Comparison of ENCODE assay signal across 16 cellular contexts in genomic region chr2:120930236-120930635, GRCh38.
DNase-seq lines count a peak whose midpoint lies in the region; FAIRE-seq and TF ChIP-seq lines count a peak whose summit lies in the region.
"Had no signal": no experiment of that assay in that cellular context is flagged by ENCODE, and none has a peak within 500 bp of the region (broad histone marks: within the 10 kb centered on the region; RNA-seq: fewer than 3 reads in every experiment).

No MANE protein-coding gene starts in this region.

- H3K79me1 ChIP-seq in mesenchymal stem cell (replicated peaks; ENCODE audit: low read length, poor library complexity, severe bottlenecking): peaks cover 25% of the 10 kb centered on the region

- peaks cover 46% of the 10 kb centered on the region for H3K79me2 ChIP-seq in GM23248 (ENCODE audit: insufficient read depth)
- peaks cover 44% of the 10 kb centered on the region for H3K79me2 ChIP-seq in astrocyte (ENCODE audit: insufficient read depth, low read length)
- peaks cover 21% of the 10 kb centered on the region for H3K79me2 ChIP-seq in smooth muscle cell (ENCODE audit: low read depth)

- peak overlapping the region; percentile 78 for H2AK5ac ChIP-seq in mesenchymal stem cell (ENCODE audit: low read length, severe bottlenecking)

- no peak overlapping the region for H4K8ac ChIP-seq in mesenchymal stem cell (ENCODE audit: low read length)

- TF ChIP-seq CTCF in astrocyte (IDR thresholded peaks at IDR 0.05; ENCODE audit: insufficient read depth, low read depth, low read length) (no peak), smooth muscle cell (IDR thresholded peaks at IDR 0.05; ENCODE audit: borderline replicate concordance, insufficient read depth, poor library complexity, severe bottlenecking) (no peak)

- no peak overlapping the region for H3K4me3 ChIP-seq in GM23248
- no peak overlapping the region for H3K4me3 ChIP-seq in astrocyte (ENCODE audit: insufficient read depth, low read depth, low read length)
- no peak overlapping the region for H3K4me3 ChIP-seq in mesenchymal stem cell (ENCODE audit: insufficient read depth in 1 of 2, low read depth in 1 of 2, low read length in 2 of 2)
- no peak overlapping the region for H3K4me3 ChIP-seq in smooth muscle cell
- H3K4me3 ChIP-seq: BLaER1 had no signal

- peaks cover 10% of the 10 kb centered on the region for H3K9me3 Mint-ChIP-seq in astrocyte (ENCODE audit: unreplicated experiment)

- no peak overlapping the region for H2BK12ac ChIP-seq in mesenchymal stem cell (ENCODE audit: low read length in 2 of 2)

- H3K4me1 ChIP-seq in GM23248 (ENCODE audit: insufficient read depth): peaks cover 40% of the 10 kb centered on the region
- peaks cover 66% of the 10 kb centered on the region for H3K4me1 ChIP-seq in astrocyte (ENCODE audit: insufficient read depth, low read length)
- peaks cover 41% of the 10 kb centered on the region for H3K4me1 ChIP-seq in mesenchymal stem cell (ENCODE audit: control insufficient read depth, insufficient read depth, low read depth, low read length)
- peaks cover 20% of the 10 kb centered on the region for H3K4me1 ChIP-seq in smooth muscle cell (ENCODE audit: low read depth)

- H3K27me3 ChIP-seq in GM23248 (replicated peaks; ENCODE audit: insufficient read depth): no peaks in the 10 kb centered on the region
- H3K27me3 ChIP-seq in astrocyte (ENCODE audit: insufficient read depth, low read length): no peaks in the 10 kb centered on the region
- no peaks in the 10 kb centered on the region for H3K27me3 ChIP-seq in mesenchymal stem cell (ENCODE audit: control insufficient read depth in 1 of 2, insufficient read depth in 1 of 2, low read length in 2 of 2)
- H3K27me3 ChIP-seq in smooth muscle cell (ENCODE audit: low read depth): no peaks in the 10 kb centered on the region
- H3K27me3 ChIP-seq: BLaER1 had no signal

- peak overlapping the region; percentile 75 for H3K27ac Mint-ChIP-seq in astrocyte (ENCODE audit: unreplicated experiment)
- H3K27ac Mint-ChIP-seq: CD8-positive, alpha-beta memory T cell; H9 had no signal

- H2BK5ac ChIP-seq in mesenchymal stem cell (ENCODE audit: low read depth, low read length, poor library complexity, severe bottlenecking): no peak overlapping the region

- in situ Hi-C loops in GM23248 (cut with MboI): no loop called here

- H3K36me3 Mint-ChIP-seq in astrocyte (ENCODE audit: low read depth, unreplicated experiment): peaks cover 18% of the 10 kb centered on the region
- H3K36me3 Mint-ChIP-seq: CD8-positive, alpha-beta memory T cell had no signal

- no peaks in the 10 kb centered on the region for H4K20me1 ChIP-seq in GM23248 (ENCODE audit: insufficient read depth)
- H4K20me1 ChIP-seq in astrocyte (ENCODE audit: insufficient read depth, low read length): no peaks in the 10 kb centered on the region
- no peaks in the 10 kb centered on the region for H4K20me1 ChIP-seq in smooth muscle cell (ENCODE audit: low read depth)
- H4K20me1 ChIP-seq: BLaER1 had no signal

- peak overlapping the region in 1 of 2 experiments; percentile 6 for H3K18ac ChIP-seq in mesenchymal stem cell (ENCODE audit: low read depth in 1 of 2, low read length in 2 of 2)

- H3K27ac ChIP-seq in GM23248 (peak overlapping the region; percentile 22; the same call in 1 of the 2 replicates), astrocyte (ENCODE audit: low read depth, low read length) (peak overlapping the region; percentile 86), mesenchymal stem cell (ENCODE audit: low read length, poor library complexity, severe bottlenecking) (peak overlapping the region; percentile 65), smooth muscle cell (ENCODE audit: low read depth) (peak overlapping the region; percentile 99)
- H3K27ac ChIP-seq: BLaER1, HL-60 had no signal

- peak overlapping the region; percentile 20 for H3K4me3 Mint-ChIP-seq in astrocyte (ENCODE audit: unreplicated experiment)
- H3K4me3 Mint-ChIP-seq: CD8-positive, alpha-beta memory T cell; H9 had no signal

- H3K14ac ChIP-seq in mesenchymal stem cell (ENCODE audit: low read length in 2 of 2): no peak overlapping the region

- H3K4me2 ChIP-seq in GM23248 (ENCODE audit: unreplicated experiment) (no peak overlapping the region), astrocyte (ENCODE audit: low read length) (peak overlapping the region; percentile 63), mesenchymal stem cell (ENCODE audit: low read length, poor library complexity, severe bottlenecking) (no peak overlapping the region), smooth muscle cell (peak overlapping the region; percentile 38)
- H3K4me2 ChIP-seq: BLaER1 had no signal

- peaks cover 47% of the 10 kb centered on the region for H3K4me1 Mint-ChIP-seq in astrocyte (ENCODE audit: low read depth, unreplicated experiment)
- H3K4me1 Mint-ChIP-seq: CD8-positive, alpha-beta memory T cell had no signal

- no peaks in the 10 kb centered on the region for H3K9me2 ChIP-seq in GM23248 (ENCODE audit: insufficient read depth)

- no peaks in the 10 kb centered on the region for H3K9me3 ChIP-seq in GM23248 (ENCODE audit: low read depth)
- H3K9me3 ChIP-seq in astrocyte (ENCODE audit: insufficient read depth, low read depth, low read length): no peaks in the 10 kb centered on the region
- H3K9me3 ChIP-seq in mesenchymal stem cell (ENCODE audit: control insufficient read depth, low read length): no peaks in the 10 kb centered on the region
- no peaks in the 10 kb centered on the region for H3K9me3 ChIP-seq in smooth muscle cell (replicated peaks; ENCODE audit: low read depth)

- H3K36me3 ChIP-seq in GM23248 (ENCODE audit: low read depth) (peaks cover 6% of the 10 kb centered on the region; the same call in 1 of the 2 replicates), astrocyte (ENCODE audit: insufficient read depth, low read length) (peaks cover 6% of the 10 kb centered on the region), mesenchymal stem cell (ENCODE audit: control insufficient read depth in 1 of 2, insufficient read depth in 2 of 2, low read depth in 1 of 2, low read length in 2 of 2) (peaks cover 7 to 24% of the 10 kb centered on the region in 2 experiments), smooth muscle cell (ENCODE audit: low read depth) (no peaks in the 10 kb centered on the region)
- H3K36me3 ChIP-seq: BLaER1 had no signal

- DNase-seq in GM23248 (peak; percentile 36), astrocyte (ENCODE audit: low read depth) (peak; percentile 77), mesenchymal stem cell (no peak), smooth muscle cell (lab: John Stamatoyannopoulos, UW; ENCODE audit: unreplicated experiment) (no peak), AG20443 (ENCODE audit: low spot score) (no peak), HPDE6-E6E7 (ENCODE audit: extremely low spot score) (no peak), GOT3 (lab: John Stamatoyannopoulos, UW) (no peak)
- DNase-seq: AML-193; Caco-2; CD8-positive, alpha-beta memory T cell; DMS53; H9; KBM-7 had no signal

- H3F3A ChIP-seq in GM23248 (ENCODE audit: insufficient read depth) (peaks cover 10% of the 10 kb centered on the region), smooth muscle cell (ENCODE audit: low read depth) (peaks cover 7% of the 10 kb centered on the region)

- 92 to 93% methylated on average over 10 of the region's 10 CpGs for WGBS in GM23248 (ENCODE audit: low coverage in 1 of 2, low lambda C conversion rate in 2 of 2, missing lambda C conversion rate in 2 of 2), 2 experiments
- WGBS in mesenchymal stem cell: 92% methylated on average over 10 of the region's 10 CpGs
- WGBS in smooth muscle cell (ENCODE audit: low lambda C conversion rate): 65% methylated on average over 10 of the region's 10 CpGs

- FAIRE-seq in astrocyte (lab: Jason Lieb, UNC): no peak
- FAIRE-seq: A204.1 had no signal

- no peak overlapping the region for H2BK15ac ChIP-seq in mesenchymal stem cell (ENCODE audit: low read depth, poor library complexity, severe bottlenecking)

- no peak overlapping the region for H4K91ac ChIP-seq in mesenchymal stem cell (ENCODE audit: low read length)

- no peak overlapping the region for H2BK120ac ChIP-seq in mesenchymal stem cell (ENCODE audit: low read depth, low read length)

- H2AFZ ChIP-seq in GM23248: no peak overlapping the region
- no peak overlapping the region for H2AFZ ChIP-seq in astrocyte (ENCODE audit: low read depth, low read length)
- H2AFZ ChIP-seq in mesenchymal stem cell (ENCODE audit: low read depth, low read length): no peak overlapping the region
- H2AFZ ChIP-seq in smooth muscle cell (ENCODE audit: low read depth): no peak overlapping the region

- H3K27me3 Mint-ChIP-seq in astrocyte (ENCODE audit: low read depth, unreplicated experiment): no peaks in the 10 kb centered on the region

- H3K23ac ChIP-seq in mesenchymal stem cell (ENCODE audit: low read length in 2 of 2): no peak overlapping the region

- H3K4ac ChIP-seq in mesenchymal stem cell (ENCODE audit: low read depth in 1 of 2, low read length in 2 of 2): no peak overlapping the region

- H3K9ac ChIP-seq in GM23248: no peak overlapping the region
- peak overlapping the region; percentile 61 for H3K9ac ChIP-seq in astrocyte (ENCODE audit: low read length)
- H3K9ac ChIP-seq in mesenchymal stem cell (ENCODE audit: low read length): no peak overlapping the region
- H3K9ac ChIP-seq in smooth muscle cell (ENCODE audit: low read depth): peak overlapping the region; percentile 69
- H3K9ac ChIP-seq: BLaER1 had no signal

Comparison
In these comparisons a context has a peak if more than half of its experiments do, and no peak if none do; other contexts are left out.
1. DNase-seq: peak in GM23248 (single experiment) and astrocyte (single experiment); none in mesenchymal stem cell (single experiment), smooth muscle cell (single experiment), AG20443 (single experiment), HPDE6-E6E7 (single experiment) and GOT3 (single experiment).
2. H3K27ac ChIP-seq: peak in every context shown above with its lines; median percentile 99 in smooth muscle cell; 86 in astrocyte; 65 in mesenchymal stem cell; 22 in GM23248.
3. H3K4me2 ChIP-seq: peak in astrocyte (single experiment) and smooth muscle cell (single experiment); none in GM23248 (single experiment) and mesenchymal stem cell (single experiment).
4. H3K9ac ChIP-seq: peak in astrocyte (single experiment) and smooth muscle cell (single experiment); none in GM23248 (single experiment) and mesenchymal stem cell (single experiment).